ENCODE assay signal across 1 cellular context in genomic region chr22:37417737-37418348, GRCh38.
TF ChIP-seq lines count a peak whose summit lies in the region.

No MANE protein-coding gene starts in this region.

TF ChIP-seq in IMR-90, 13 proteins besides CTCF, POLR2A, EP300 and RAD21 (continued from another document):
- TF ChIP-seq MXI1 (IDR thresholded peaks at IDR 0.05; ENCODE audit: borderline replicate concordance, low read depth, low read length) (no peak), RFX5 (IDR thresholded peaks at IDR 0.05; ENCODE audit: low read depth, low read length) (no peak), RCOR1 (IDR thresholded peaks at IDR 0.05; ENCODE audit: insufficient replicate concordance, low read length) (no peak), MAZ (IDR thresholded peaks at IDR 0.05; ENCODE audit: borderline replicate concordance, low read depth, low read length) (no peak), BHLHE40 (IDR thresholded peaks at IDR 0.05; ENCODE audit: low read depth, low read length) (no peak), USF2 (IDR thresholded peaks at IDR 0.05; ENCODE audit: low read depth, low read length) (no peak), CHD1 (IDR thresholded peaks at IDR 0.05; ENCODE audit: low read depth, low read length) (no peak), SMC3 (IDR thresholded peaks at IDR 0.05; ENCODE audit: low read depth, low read length) (no peak), ELK1 (IDR thresholded peaks at IDR 0.05; ENCODE audit: borderline replicate concordance, low read depth, low read length) (no peak), CEBPB (IDR thresholded peaks at IDR 0.05; ENCODE audit: low read depth, low read length) (no peak)
